In genomic region chr14:24378327-24378726, GRCh38 we compare ENCODE assay signal across 19 cellular contexts. TPM values are rescaled to one million over a fixed set of nuclear protein-coding genes. Genes with fewer than 3 reads are reported as not detected.
DNase-seq lines count a peak whose midpoint lies in the region; ATAC-seq, FAIRE-seq and TF ChIP-seq lines count a peak whose summit lies in the region.
"Had no signal": no experiment of that assay in that cellular context is flagged by ENCODE, and none has a peak within 500 bp of the region (broad histone marks: within the 10 kb centered on the region; RNA-seq: fewer than 3 reads in every experiment).

No MANE protein-coding gene starts in this region.

- ATAC-seq in HepG2 = peak; percentile 17
- no peak for ATAC-seq in right lobe of liver
- no peak for ATAC-seq in naive thymus-derived CD8-positive, alpha-beta T cell
- ATAC-seq in GM21825 (IDR thresholded peaks at IDR 0.05; ENCODE audit: unreplicated experiment) = no peak

- H3K27me3 ChIP-seq in HepG2 (ENCODE audit: control insufficient read depth in 1 of 2, insufficient read depth in 2 of 2, low read length in 2 of 2) = peaks cover 9 to 57% of the 10 kb centered on the region in 2 experiments; a peak in 4 of 5 replicates
- H3K27me3 ChIP-seq in right lobe of liver = no peaks in the 10 kb centered on the region
- H3K27me3 ChIP-seq: BLaER1 treated with 17β-estradiol and CSF1 and Interleukin-3, amounts not matched to agents 10 nM and 100 nM; SJSA1 had no signal

- no peak for TF ChIP-seq POLR2A in HepG2 (IDR thresholded peaks at IDR 0.05; ENCODE audit: insufficient read depth in 1 of 2, low read depth in 2 of 2, low read length in 2 of 2)
- TF ChIP-seq POLR2A in right lobe of liver (IDR thresholded peaks at IDR 0.05) = no peak

- peaks cover 14% of the 10 kb centered on the region for H3K4me1 ChIP-seq in HepG2 (ENCODE audit: insufficient read depth, low read length)
- H3K4me1 ChIP-seq in right lobe of liver = no peaks in the 10 kb centered on the region
- H3K4me1 ChIP-seq: Caco-2, HAP-1, SJSA1 had no signal

- 0% methylated on average over 3 of the region's 3 CpGs for WGBS in HepG2 (ENCODE audit: low lambda C conversion rate)
- no CpG with 5 or more reads among the region's 3 CpGs for WGBS in right lobe of liver (ENCODE audit: insufficient coverage, low coverage, low lambda C conversion rate, missing lambda C conversion rate)

- no peak overlapping the region; the same call in 1 of the 2 replicates for H3K4me2 ChIP-seq in HepG2 (ENCODE audit: low read depth, low read length)

- CTCF ChIA-PET in HepG2 (lab: Yijun Ruan, JAX; ENCODE audit: low intra/inter-chr PET ratio, low total read pairs) = no interaction called here

- no peak for TF ChIP-seq RAD21 in HepG2 (CRISPR knock-in tag; IDR thresholded peaks at IDR 0.05)

- BruUV-seq in HepG2 (replicated peaks; lab: Mats Ljungman, UMichigan) = no TSS peak

- H4K20me1 ChIP-seq in HepG2 (ENCODE audit: insufficient read depth, low read length) = no peaks in the 10 kb centered on the region
- H4K20me1 ChIP-seq: BLaER1 treated with 17β-estradiol and CSF1 and Interleukin-3, amounts not matched to agents 10 nM and 100 nM had no signal

- no peaks in the 10 kb centered on the region for H3K9me3 Mint-ChIP-seq in nephron
- H3K9me3 Mint-ChIP-seq in type B pancreatic cell = no peaks in the 10 kb centered on the region
- H3K9me3 Mint-ChIP-seq in naive thymus-derived CD8-positive, alpha-beta T cell = no peaks in the 10 kb centered on the region
- H3K9me3 Mint-ChIP-seq: CD4-positive, alpha-beta memory T cell had no signal

- no peaks in the 10 kb centered on the region for H3K79me2 ChIP-seq in HepG2 (ENCODE audit: insufficient read depth, low read length)

- no peak overlapping the region for H2AFZ ChIP-seq in HepG2 (ENCODE audit: low read length)
- H2AFZ ChIP-seq: GM23248 had no signal

- H3K4me3 Mint-ChIP-seq in nephron (no peak overlapping the region), type B pancreatic cell (no peak overlapping the region)
- no peak overlapping the region for H3K4me3 Mint-ChIP-seq in naive thymus-derived CD8-positive, alpha-beta T cell
- H3K4me3 Mint-ChIP-seq: CD4-positive, alpha-beta memory T cell had no signal

- H3K4me1 Mint-ChIP-seq in nephron (peaks cover 31% of the 10 kb centered on the region), type B pancreatic cell (ENCODE audit: unreplicated experiment) (peaks cover 32% of the 10 kb centered on the region)
- no peaks in the 10 kb centered on the region for H3K4me1 Mint-ChIP-seq in naive thymus-derived CD8-positive, alpha-beta T cell
- H3K4me1 Mint-ChIP-seq: CD4-positive, alpha-beta memory T cell had no signal

- in situ Hi-C loops in HepG2 (cut with HindIII; ENCODE audit: extremely low pct_ligation_motif_present, low pct_unique_long_range_greater_than_20kb) = no loop called here

- H3K27ac Mint-ChIP-seq in nephron = peak overlapping the region; percentile 17 to 50 (median 31)
- peak overlapping the region; percentile 70 for H3K27ac Mint-ChIP-seq in type B pancreatic cell
- H3K27ac Mint-ChIP-seq in naive thymus-derived CD8-positive, alpha-beta T cell = no peak overlapping the region
- H3K27ac Mint-ChIP-seq: CD4-positive, alpha-beta memory T cell had no signal

- no peak for TF ChIP-seq CTCF in HepG2 (CRISPR knock-in tag; IDR thresholded peaks at IDR 0.05)
- no peak for TF ChIP-seq CTCF in right lobe of liver (IDR thresholded peaks at IDR 0.05)
- TF ChIP-seq CTCF in nephron (IDR thresholded peaks at IDR 0.05; ENCODE audit: unreplicated experiment in 3 of 3) = no peak
- no peak for TF ChIP-seq CTCF in type B pancreatic cell (conservative IDR thresholded peaks at IDR 0.05)

- no peak for FAIRE-seq in HepG2 (lab: Jason Lieb, UNC)
- FAIRE-seq: RCC 7860 had no signal

- H3K9ac ChIP-seq in HepG2 (ENCODE audit: insufficient read depth, low read depth, low read length) = no peak overlapping the region
- H3K9ac ChIP-seq: BLaER1 treated with 17β-estradiol and CSF1 and Interleukin-3, amounts not matched to agents 10 nM and 100 nM; GM23248 had no signal

- H3K27ac ChIP-seq in HepG2 (ENCODE audit: extremely low read length, insufficient read depth, low read length) (no peak overlapping the region), right lobe of liver (no peak overlapping the region)
- H3K27ac ChIP-seq: GM23248, SJSA1 had no signal

- TF ChIP-seq EP300 in HepG2 (IDR thresholded peaks at IDR 0.05; ENCODE audit: low read depth in 2 of 2, low read length in 2 of 2) (no peak), HepG2 (CRISPR knock-in tag; IDR thresholded peaks at IDR 0.05; ENCODE audit: borderline replicate concordance) (no peak)

- H3K9me3 ChIP-seq in HepG2 (ENCODE audit: low read length) (no peaks in the 10 kb centered on the region), right lobe of liver (no peaks in the 10 kb centered on the region)
- H3K9me3 ChIP-seq: BLaER1 treated with 17β-estradiol and CSF1 and Interleukin-3, amounts not matched to agents 10 nM and 100 nM; Caco-2; HAP-1; SJSA1 had no signal

- H3K36me3 ChIP-seq in HepG2 (replicated peaks in 1 of 2; ENCODE audit: control insufficient read depth in 1 of 2, insufficient read depth in 2 of 2, low read length in 2 of 2) (no peaks in the 10 kb centered on the region), right lobe of liver (no peaks in the 10 kb centered on the region)
- H3K36me3 ChIP-seq: HAP-1 had no signal

- no peak overlapping the region for H3K4me3 ChIP-seq in HepG2 (replicated peaks in 1 of 3; ENCODE audit: insufficient read depth in 1 of 3, low read depth in 2 of 3, low read length in 3 of 3)
- no peak overlapping the region for H3K4me3 ChIP-seq in right lobe of liver
- H3K4me3 ChIP-seq: BLaER1 treated with 17β-estradiol and CSF1 and Interleukin-3, amounts not matched to agents 10 nM and 100 nM; GM23248; HAP-1; SJSA1 had no signal

- H3K27me3 Mint-ChIP-seq in nephron (ENCODE audit: low read depth) = no peaks in the 10 kb centered on the region
- H3K27me3 Mint-ChIP-seq in type B pancreatic cell = no peaks in the 10 kb centered on the region
- H3K27me3 Mint-ChIP-seq in naive thymus-derived CD8-positive, alpha-beta T cell = peaks cover 0 to 11% (median 7%) of the 10 kb centered on the region in 5 donors

- intact Hi-C loops in HepG2 (cut with micrococcal nuclease; ENCODE audit: unreplicated experiment) (no loop called here), right lobe of liver (cut with DNase I) (no loop called here)

- H3K36me3 Mint-ChIP-seq in nephron (ENCODE audit: low read depth) (peaks cover 31% of the 10 kb centered on the region), type B pancreatic cell (peaks cover 4% of the 10 kb centered on the region)
- no peaks in the 10 kb centered on the region for H3K36me3 Mint-ChIP-seq in naive thymus-derived CD8-positive, alpha-beta T cell
- H3K36me3 Mint-ChIP-seq: CD4-positive, alpha-beta memory T cell had no signal

- no peak for DNase-seq in HepG2 (ENCODE audit: low spot score)
- no peak for DNase-seq in right lobe of liver
- DNase-seq in type B pancreatic cell (ENCODE audit: extremely low spot score, unreplicated experiment) = no peak
- DNase-seq in naive thymus-derived CD8-positive, alpha-beta T cell = no peak
- DNase-seq: 8988T; Caco-2; CD4-positive, alpha-beta memory T cell; GM23248; KBM-7; NCI-H1105 treated with DMSO at 0.1 percent for 48 hours; NCI-H2171 treated with DMSO at 0.1 percent for 48 hours; NCI-H524 treated with DMSO at 0.1 percent for 48 hours had no signal

- POLR2A ChIA-PET in HepG2 (lab: Yijun Ruan, JAX) = interaction anchor here (1.0 to 2.0 kb wide), 3 partner anchors 47 to 64 kb away, joined by 4 to 10 read pairs (median 4); partner anchors contain the start of genes CBLN3 and KHNYN
- POLR2A ChIA-PET in naive thymus-derived CD8-positive, alpha-beta T cell (lab: Charles Lee) = interaction anchor here (1.0 to 1.6 kb wide), 2 partner anchors 10 to 39 kb away, joined by 3 read pairs; partner anchors contain the start of gene NFATC4

RNA-seq across cellular contexts. Expression of gene NFATC4, which starts 10.3 kb away (rescaled TPM):
- total RNA-seq in HepG2 (2016; rRNA removed; fragmentation: Illumina TruSeq; extraction: Trizol) (0.04 TPM in 1 of 2 replicates, not detected in the other), right lobe of liver (1 to 10 TPM; 1.0 to 3.7 (median 2.0) TPM), type B pancreatic cell (ENCODE audit: low replicate concordance) (33.8 and 130 TPM in 2 replicates)
- total RNA-seq in HepG2 (2016; cell fraction: cytosol; rRNA removed; fragmentation: Illumina TruSeq; extraction: Trizol; ENCODE audit: low read depth) = not detected in 2 replicates
- total RNA-seq in HepG2 (2016; cell fraction: insoluble cytoplasmic fraction; rRNA removed; fragmentation: Illumina TruSeq; extraction: Trizol) = 0.11 TPM in 1 of 2 replicates, not detected in the other
- total RNA-seq in HepG2 (2016; cell fraction: membrane; rRNA removed; fragmentation: Illumina TruSeq; extraction: Trizol) = not detected in 2 replicates
- total RNA-seq in HepG2 (2016; cell fraction: nucleus; rRNA removed; fragmentation: Illumina TruSeq; extraction: Trizol) = 0.34 TPM in 1 of 2 replicates, not detected in the other
- 0.15 and 0.24 TPM in 2 replicates for polyA plus RNA-seq in HepG2 (2011; rRNA removed)
- polyA plus RNA-seq in HepG2 (2011; cell fraction: cytosol; rRNA removed) = 0.03 and 0.05 TPM in 2 replicates
- polyA plus RNA-seq in HepG2 (2011; cell fraction: nucleus; rRNA removed) = 1.6 and 2.4 TPM in 2 replicates
- polyA plus RNA-seq in HepG2 (2012) = 0.17 and 0.40 TPM in 2 replicates
- not detected in 2 replicates for polyA plus RNA-seq in HepG2 (2016; cell fraction: cytosol; fragmentation: Illumina TruSeq; extraction: Trizol; ENCODE audit: low read depth)
- polyA plus RNA-seq in HepG2 (2016; cell fraction: insoluble cytoplasmic fraction; fragmentation: Illumina TruSeq; extraction: Trizol; ENCODE audit: low read depth) = not detected in 2 replicates
- polyA plus RNA-seq in HepG2 (2016; cell fraction: membrane; fragmentation: Illumina TruSeq; extraction: Trizol; ENCODE audit: low read depth) = not detected in 2 replicates
- polyA plus RNA-seq in HepG2 (2016; cell fraction: nucleus; fragmentation: Illumina TruSeq; extraction: Trizol; ENCODE audit: insufficient read depth, low read depth) = 0.47 TPM in 1 of 2 replicates, not detected in the other
- polyA minus RNA-seq in HepG2 (2011; rRNA and poly(A)+ RNA removed; ENCODE audit: low replicate concordance) = 0.32 TPM in 1 of 2 replicates, not detected in the other
- polyA minus RNA-seq in HepG2 (2011; cell fraction: cytosol; rRNA and poly(A)+ RNA removed) = not detected in 2 replicates
- 0.37 and 0.39 TPM in 2 replicates for polyA minus RNA-seq in HepG2 (2011; cell fraction: nucleus; rRNA and poly(A)+ RNA removed)
- total RNA-seq in naive thymus-derived CD8-positive, alpha-beta T cell = not detected
- polyA plus RNA-seq in naive thymus-derived CD8-positive, alpha-beta T cell = not detected
- total RNA-seq: CD4-positive, alpha-beta memory T cell had no signal
- polyA plus RNA-seq: CD4-positive, alpha-beta memory T cell had no signal

RNA-seq across cellular contexts. Expression of gene NYNRIN, which starts 20.5 kb away (rescaled TPM):
- total RNA-seq in HepG2 (2016; rRNA removed; fragmentation: Illumina TruSeq; extraction: Trizol) = 1.1 and 1.3 TPM in 2 replicates
- 0.09 and 0.10 TPM in 2 replicates for total RNA-seq in HepG2 (2016; cell fraction: cytosol; rRNA removed; fragmentation: Illumina TruSeq; extraction: Trizol; ENCODE audit: low read depth)
- total RNA-seq in HepG2 (2016; cell fraction: insoluble cytoplasmic fraction; rRNA removed; fragmentation: Illumina TruSeq; extraction: Trizol) = 0.91 and 1.1 TPM in 2 replicates
- total RNA-seq in HepG2 (2016; cell fraction: membrane; rRNA removed; fragmentation: Illumina TruSeq; extraction: Trizol) = 0.24 and 0.34 TPM in 2 replicates
- total RNA-seq in HepG2 (2016; cell fraction: nucleus; rRNA removed; fragmentation: Illumina TruSeq; extraction: Trizol) = 1.0 and 1.4 TPM in 2 replicates
- 0.63 and 0.95 TPM in 2 replicates for polyA plus RNA-seq in HepG2 (2011; rRNA removed)
- 0.39 and 0.44 TPM in 2 replicates for polyA plus RNA-seq in HepG2 (2011; cell fraction: cytosol; rRNA removed)
- polyA plus RNA-seq in HepG2 (2011; cell fraction: nucleus; rRNA removed) = 2.0 and 2.1 TPM in 2 replicates
- 1.8 and 5.9 TPM in 2 replicates for polyA plus RNA-seq in HepG2 (2012)
- 0.07 and 0.08 TPM in 2 replicates for polyA plus RNA-seq in HepG2 (2016; cell fraction: cytosol; fragmentation: Illumina TruSeq; extraction: Trizol; ENCODE audit: low read depth)
- 0.72 and 0.83 TPM in 2 replicates for polyA plus RNA-seq in HepG2 (2016; cell fraction: insoluble cytoplasmic fraction; fragmentation: Illumina TruSeq; extraction: Trizol; ENCODE audit: low read depth)
- 0.13 and 0.14 TPM in 2 replicates for polyA plus RNA-seq in HepG2 (2016; cell fraction: membrane; fragmentation: Illumina TruSeq; extraction: Trizol; ENCODE audit: low read depth)
- 1.2 and 1.5 TPM in 2 replicates for polyA plus RNA-seq in HepG2 (2016; cell fraction: nucleus; fragmentation: Illumina TruSeq; extraction: Trizol; ENCODE audit: insufficient read depth, low read depth)
- 2.4 TPM in 1 of 2 replicates, not detected in the other for polyA minus RNA-seq in HepG2 (2011; rRNA and poly(A)+ RNA removed; ENCODE audit: low replicate concordance)
- polyA minus RNA-seq in HepG2 (2011; cell fraction: cytosol; rRNA and poly(A)+ RNA removed) = 1.4 and 1.5 TPM in 2 replicates
- 1.7 and 1.9 TPM in 2 replicates for polyA minus RNA-seq in HepG2 (2011; cell fraction: nucleus; rRNA and poly(A)+ RNA removed)
- 1 to 10 TPM; 1.8 to 6.1 (median 2.7) TPM for total RNA-seq in right lobe of liver
- 79.2 and 129 TPM in 2 replicates for total RNA-seq in type B pancreatic cell (ENCODE audit: low replicate concordance)
- under 1 TPM; 0.29 to 0.36 TPM for total RNA-seq in naive thymus-derived CD8-positive, alpha-beta T cell
- under 1 TPM in 1 of 3 donors, not detected in 2; 0.13 TPM for polyA plus RNA-seq in naive thymus-derived CD8-positive, alpha-beta T cell

RNA-seq across cellular contexts. Expression of gene RIPK3, which starts 38.5 kb away (rescaled TPM):
- total RNA-seq in HepG2 (2016; rRNA removed; fragmentation: Illumina TruSeq; extraction: Trizol) (not detected in 2 replicates), right lobe of liver (1 to 10 TPM in 2 of 6 experiments, under 1 TPM in 4; 0.70 to 1.6 (median 0.90) TPM), type B pancreatic cell (ENCODE audit: low replicate concordance) (5.6 and 7.5 TPM in 2 replicates)
- not detected in 2 replicates for total RNA-seq in HepG2 (2016; cell fraction: cytosol; rRNA removed; fragmentation: Illumina TruSeq; extraction: Trizol; ENCODE audit: low read depth)
- not detected in 2 replicates for total RNA-seq in HepG2 (2016; cell fraction: insoluble cytoplasmic fraction; rRNA removed; fragmentation: Illumina TruSeq; extraction: Trizol)
- not detected in 2 replicates for total RNA-seq in HepG2 (2016; cell fraction: membrane; rRNA removed; fragmentation: Illumina TruSeq; extraction: Trizol)
- not detected in 2 replicates for total RNA-seq in HepG2 (2016; cell fraction: nucleus; rRNA removed; fragmentation: Illumina TruSeq; extraction: Trizol)
- polyA plus RNA-seq in HepG2 (2011; rRNA removed) = not detected in 2 replicates
- polyA plus RNA-seq in HepG2 (2011; cell fraction: cytosol; rRNA removed) = not detected in 2 replicates
- not detected in 2 replicates for polyA plus RNA-seq in HepG2 (2011; cell fraction: nucleus; rRNA removed)
- not detected in 2 replicates for polyA plus RNA-seq in HepG2 (2012)
- not detected in 2 replicates for polyA plus RNA-seq in HepG2 (2016; cell fraction: cytosol; fragmentation: Illumina TruSeq; extraction: Trizol; ENCODE audit: low read depth)
- not detected in 2 replicates for polyA plus RNA-seq in HepG2 (2016; cell fraction: insoluble cytoplasmic fraction; fragmentation: Illumina TruSeq; extraction: Trizol; ENCODE audit: low read depth)
- not detected in 2 replicates for polyA plus RNA-seq in HepG2 (2016; cell fraction: membrane; fragmentation: Illumina TruSeq; extraction: Trizol; ENCODE audit: low read depth)
- polyA plus RNA-seq in HepG2 (2016; cell fraction: nucleus; fragmentation: Illumina TruSeq; extraction: Trizol; ENCODE audit: insufficient read depth, low read depth) = not detected in 2 replicates
- polyA minus RNA-seq in HepG2 (2011; rRNA and poly(A)+ RNA removed; ENCODE audit: low replicate concordance) = not detected in 2 replicates
- not detected in 2 replicates for polyA minus RNA-seq in HepG2 (2011; cell fraction: cytosol; rRNA and poly(A)+ RNA removed)
- polyA minus RNA-seq in HepG2 (2011; cell fraction: nucleus; rRNA and poly(A)+ RNA removed) = not detected in 2 replicates
- 10 to 100 TPM; 32.9 to 35.8 TPM for total RNA-seq in naive thymus-derived CD8-positive, alpha-beta T cell
- 10 to 100 TPM in 1 of 3 donors, 1 to 10 TPM in 2; 5.3 to 11.1 (median 5.6) TPM for polyA plus RNA-seq in naive thymus-derived CD8-positive, alpha-beta T cell
- total RNA-seq: G401, SJSA1 had no signal

RNA-seq across cellular contexts. Expression of gene ADCY4, which starts 43.5 kb away (rescaled TPM):
- total RNA-seq in HepG2 (2016; rRNA removed; fragmentation: Illumina TruSeq; extraction: Trizol) (not detected in 2 replicates), right lobe of liver (1 to 10 TPM; 2.3 to 7.2 (median 3.9) TPM), type B pancreatic cell (ENCODE audit: low replicate concordance) (2.2 and 2.5 TPM in 2 replicates)
- total RNA-seq in HepG2 (2016; cell fraction: cytosol; rRNA removed; fragmentation: Illumina TruSeq; extraction: Trizol; ENCODE audit: low read depth) = not detected in 2 replicates
- total RNA-seq in HepG2 (2016; cell fraction: insoluble cytoplasmic fraction; rRNA removed; fragmentation: Illumina TruSeq; extraction: Trizol) = not detected in 2 replicates
- total RNA-seq in HepG2 (2016; cell fraction: membrane; rRNA removed; fragmentation: Illumina TruSeq; extraction: Trizol) = not detected in 2 replicates
- total RNA-seq in HepG2 (2016; cell fraction: nucleus; rRNA removed; fragmentation: Illumina TruSeq; extraction: Trizol) = not detected in 2 replicates
- polyA plus RNA-seq in HepG2 (2011; rRNA removed) = 0.03 TPM in 1 of 2 replicates, not detected in the other
- not detected in 2 replicates for polyA plus RNA-seq in HepG2 (2011; cell fraction: cytosol; rRNA removed)
- polyA plus RNA-seq in HepG2 (2011; cell fraction: nucleus; rRNA removed) = 0.31 and 0.50 TPM in 2 replicates
- polyA plus RNA-seq in HepG2 (2012) = 0.20 TPM in 1 of 2 replicates, not detected in the other
- not detected in 2 replicates for polyA plus RNA-seq in HepG2 (2016; cell fraction: cytosol; fragmentation: Illumina TruSeq; extraction: Trizol; ENCODE audit: low read depth)
- polyA plus RNA-seq in HepG2 (2016; cell fraction: insoluble cytoplasmic fraction; fragmentation: Illumina TruSeq; extraction: Trizol; ENCODE audit: low read depth) = not detected in 2 replicates
- not detected in 2 replicates for polyA plus RNA-seq in HepG2 (2016; cell fraction: membrane; fragmentation: Illumina TruSeq; extraction: Trizol; ENCODE audit: low read depth)
- 0.19 TPM in 1 of 2 replicates, not detected in the other for polyA plus RNA-seq in HepG2 (2016; cell fraction: nucleus; fragmentation: Illumina TruSeq; extraction: Trizol; ENCODE audit: insufficient read depth, low read depth)
- 0.22 TPM in 1 of 2 replicates, not detected in the other for polyA minus RNA-seq in HepG2 (2011; rRNA and poly(A)+ RNA removed; ENCODE audit: low replicate concordance)
- not detected in 2 replicates for polyA minus RNA-seq in HepG2 (2011; cell fraction: cytosol; rRNA and poly(A)+ RNA removed)
- 0.99 TPM in 1 of 2 replicates, not detected in the other for polyA minus RNA-seq in HepG2 (2011; cell fraction: nucleus; rRNA and poly(A)+ RNA removed)
- 1 to 10 TPM; 3.8 to 4.7 TPM for total RNA-seq in naive thymus-derived CD8-positive, alpha-beta T cell
- under 1 TPM; 0.08 to 0.28 (median 0.24) TPM for polyA plus RNA-seq in naive thymus-derived CD8-positive, alpha-beta T cell
- total RNA-seq: G401, SJSA1 had no signal

RNA-seq across cellular contexts. Expression of gene CBLN3, which starts 51.1 kb away (rescaled TPM):
- total RNA-seq in HepG2 (2016; rRNA removed; fragmentation: Illumina TruSeq; extraction: Trizol) = 0.45 and 0.66 TPM in 2 replicates
- 0.62 and 0.81 TPM in 2 replicates for total RNA-seq in HepG2 (2016; cell fraction: cytosol; rRNA removed; fragmentation: Illumina TruSeq; extraction: Trizol; ENCODE audit: low read depth)
- total RNA-seq in HepG2 (2016; cell fraction: insoluble cytoplasmic fraction; rRNA removed; fragmentation: Illumina TruSeq; extraction: Trizol) = 0.58 and 0.78 TPM in 2 replicates
- total RNA-seq in HepG2 (2016; cell fraction: membrane; rRNA removed; fragmentation: Illumina TruSeq; extraction: Trizol) = 1.3 TPM in 2 replicates
- 0.47 and 0.60 TPM in 2 replicates for total RNA-seq in HepG2 (2016; cell fraction: nucleus; rRNA removed; fragmentation: Illumina TruSeq; extraction: Trizol)
- polyA plus RNA-seq in HepG2 (2011; rRNA removed) = 0.74 and 0.98 TPM in 2 replicates
- 0.71 and 0.97 TPM in 2 replicates for polyA plus RNA-seq in HepG2 (2011; cell fraction: cytosol; rRNA removed)
- polyA plus RNA-seq in HepG2 (2011; cell fraction: nucleus; rRNA removed) = 1.3 and 1.8 TPM in 2 replicates
- polyA plus RNA-seq in HepG2 (2012) = 0.77 and 1.9 TPM in 2 replicates
- 0.70 and 0.86 TPM in 2 replicates for polyA plus RNA-seq in HepG2 (2016; cell fraction: cytosol; fragmentation: Illumina TruSeq; extraction: Trizol; ENCODE audit: low read depth)
- polyA plus RNA-seq in HepG2 (2016; cell fraction: insoluble cytoplasmic fraction; fragmentation: Illumina TruSeq; extraction: Trizol; ENCODE audit: low read depth) = 0.62 and 1.3 TPM in 2 replicates
- 1.4 TPM in 2 replicates for polyA plus RNA-seq in HepG2 (2016; cell fraction: membrane; fragmentation: Illumina TruSeq; extraction: Trizol; ENCODE audit: low read depth)
- 1.3 and 1.6 TPM in 2 replicates for polyA plus RNA-seq in HepG2 (2016; cell fraction: nucleus; fragmentation: Illumina TruSeq; extraction: Trizol; ENCODE audit: insufficient read depth, low read depth)
- polyA minus RNA-seq in HepG2 (2011; rRNA and poly(A)+ RNA removed; ENCODE audit: low replicate concordance) = 0.37 and 0.92 TPM in 2 replicates
- 0.30 and 0.35 TPM in 2 replicates for polyA minus RNA-seq in HepG2 (2011; cell fraction: cytosol; rRNA and poly(A)+ RNA removed)
- polyA minus RNA-seq in HepG2 (2011; cell fraction: nucleus; rRNA and poly(A)+ RNA removed) = 0.52 and 0.75 TPM in 2 replicates
- 1 to 10 TPM in 4 of 6 experiments, under 1 TPM in 2; 0.74 to 1.8 (median 1.2) TPM for total RNA-seq in right lobe of liver
- total RNA-seq in type B pancreatic cell (ENCODE audit: low replicate concordance) = 1.4 and 2.4 TPM in 2 replicates
- total RNA-seq in naive thymus-derived CD8-positive, alpha-beta T cell = 1 to 10 TPM; 3.9 to 4.8 TPM
- polyA plus RNA-seq in naive thymus-derived CD8-positive, alpha-beta T cell = under 1 TPM in 1 of 3 donors, not detected in 2; 0.23 TPM

Comparison
In these comparisons a context has a peak if more than half of its experiments do, and no peak if none do; other contexts are left out.
1. H3K27ac Mint-ChIP-seq: peak in nephron (3 of 3) and type B pancreatic cell (single experiment); none in naive thymus-derived CD8-positive, alpha-beta T cell (0 of 10).
2. RNA of gene NYNRIN, which starts 20.5 kb away (total RNA-seq): 79.2 to 129 TPM in type B pancreatic cell; 1.8 to 6.1 TPM in right lobe of liver, 0.09 to 1.4 TPM in HepG2 and 0.29 to 0.36 TPM in naive thymus-derived CD8-positive, alpha-beta T cell; every median in the first group is over 10 times any median in the second.